In the genomic region with DNA sequence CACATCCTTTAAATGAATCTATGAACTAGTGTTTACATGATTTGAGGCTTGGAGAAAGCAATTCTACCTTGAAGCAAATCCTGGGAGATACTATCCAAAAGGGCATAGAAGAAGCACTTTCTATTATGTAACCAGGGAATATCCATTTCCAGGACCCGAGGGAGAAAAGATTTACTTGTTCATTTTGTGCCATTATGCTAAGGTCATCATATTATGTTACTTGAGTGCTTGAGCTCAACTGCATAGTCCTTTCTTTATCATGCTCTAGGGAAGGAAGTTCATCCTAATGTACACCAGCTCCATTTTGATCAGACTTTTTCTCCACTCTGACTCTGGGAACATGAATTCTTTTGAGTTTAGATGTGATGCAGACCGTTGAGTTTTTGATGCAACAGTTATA, we compare ENCODE assay signal across 2 cellular contexts.
TF ChIP-seq lines count a peak whose summit lies in the region.

No MANE protein-coding gene starts in this region.

TF ChIP-seq in HepG2, 621 proteins besides CTCF, POLR2A, EP300 and RAD21:
- TF ChIP-seq MAFF (IDR thresholded peaks at IDR 0.05; ENCODE audit: low read depth, low read length): peak; percentile 79
- TF ChIP-seq, protein P1, sequence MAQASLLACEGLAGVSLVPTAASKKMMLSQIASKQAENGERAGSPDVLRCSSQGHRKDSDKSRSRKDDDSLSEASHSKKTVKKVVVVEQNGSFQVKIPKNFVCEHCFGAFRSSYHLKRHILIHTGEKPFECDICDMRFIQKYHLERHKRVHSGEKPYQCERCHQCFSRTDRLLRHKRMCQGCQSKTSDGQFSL (CRISPR knock-in tag; IDR thresholded peaks at IDR 0.05): no peak
- no peak for TF ChIP-seq RFX5 (IDR thresholded peaks at IDR 0.05; ENCODE audit: low read depth, low read length)
- no peak for TF ChIP-seq PAX8 (CRISPR knock-in tag; IDR thresholded peaks at IDR 0.05; ENCODE audit: borderline replicate concordance)
- peak; percentile 67 to 85 for TF ChIP-seq MAFK (conservative IDR thresholded peaks at IDR 0.05 in 1 of 2, IDR thresholded peaks at IDR 0.05 in 1 of 2; ENCODE audit: low read length in 2 of 2)
- TF ChIP-seq, protein P2, sequence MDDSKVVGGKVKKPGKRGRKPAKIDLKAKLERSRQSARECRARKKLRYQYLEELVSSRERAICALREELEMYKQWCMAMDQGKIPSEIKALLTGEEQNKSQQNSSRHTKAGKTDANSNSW (CRISPR knock-in tag; IDR thresholded peaks at IDR 0.05; ENCODE audit: borderline replicate concordance): no peak

TF ChIP-seq in IMR-90, 13 proteins besides CTCF, POLR2A, EP300 and RAD21:
- TF ChIP-seq MAFK (IDR thresholded peaks at IDR 0.05; ENCODE audit: low read depth, low read length): peak; percentile 73
- TF ChIP-seq FOS (IDR thresholded peaks at IDR 0.05; ENCODE audit: low read depth, low read length): no peak
- TF ChIP-seq, protein P3, sequence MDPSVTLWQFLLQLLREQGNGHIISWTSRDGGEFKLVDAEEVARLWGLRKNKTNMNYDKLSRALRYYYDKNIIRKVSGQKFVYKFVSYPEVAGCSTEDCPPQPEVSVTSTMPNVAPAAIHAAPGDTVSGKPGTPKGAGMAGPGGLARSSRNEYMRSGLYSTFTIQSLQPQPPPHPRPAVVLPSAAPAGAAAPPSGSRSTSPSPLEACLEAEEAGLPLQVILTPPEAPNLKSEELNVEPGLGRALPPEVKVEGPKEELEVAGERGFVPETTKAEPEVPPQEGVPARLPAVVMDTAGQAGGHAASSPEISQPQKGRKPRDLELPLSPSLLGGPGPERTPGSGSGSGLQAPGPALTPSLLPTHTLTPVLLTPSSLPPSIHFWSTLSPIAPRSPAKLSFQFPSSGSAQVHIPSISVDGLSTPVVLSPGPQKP (IDR thresholded peaks at IDR 0.05; ENCODE audit: borderline replicate concordance, low read depth, low read length): no peak
- no peak for TF ChIP-seq RFX5 (IDR thresholded peaks at IDR 0.05; ENCODE audit: low read depth, low read length)
- no peak for TF ChIP-seq CHD1 (IDR thresholded peaks at IDR 0.05; ENCODE audit: low read depth, low read length)
- no peak for TF ChIP-seq SMC3 (IDR thresholded peaks at IDR 0.05; ENCODE audit: low read depth, low read length)
